11 cellular contexts compared by ENCODE assay signal in the genomic region with DNA sequence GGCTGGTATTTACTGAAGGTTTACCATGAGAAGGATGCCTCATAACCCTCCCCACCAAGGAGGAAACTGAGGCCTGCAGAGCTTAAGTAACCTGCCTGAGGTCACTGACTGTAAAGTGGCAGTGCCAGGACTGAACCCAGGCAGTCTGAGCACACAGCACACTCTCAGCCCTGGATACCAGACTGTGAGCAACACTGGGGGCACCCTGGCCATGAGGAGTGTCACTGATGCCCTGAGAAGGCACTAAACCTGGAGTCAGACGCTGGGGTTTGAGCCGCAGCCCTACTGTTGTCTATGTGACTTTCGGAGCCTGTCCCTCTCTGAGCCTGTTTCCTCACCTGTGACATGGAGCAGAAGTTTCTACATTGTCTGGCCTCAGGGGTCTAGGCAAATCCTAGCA. TPM values are rescaled to one million over a fixed set of nuclear protein-coding genes. Genes with fewer than 3 reads are reported as not detected.
DNase-seq lines count a peak whose midpoint lies in the region; ATAC-seq and TF ChIP-seq lines count a peak whose summit lies in the region.
"Had no signal": no experiment of that assay in that cellular context is flagged by ENCODE, and none has a peak within 500 bp of the region (broad histone marks: within the 10 kb centered on the region; RNA-seq: fewer than 3 reads in every experiment).

No MANE protein-coding gene starts in this region.

- H3K4me1 Mint-ChIP-seq in natural killer cell: peaks cover 75 to 87% of the 10 kb centered on the region in 2 donors

- intact Hi-C loops in body of pancreas (cut with DNase I) (no loop called here), natural killer cell (cut with micrococcal nuclease) (loop anchor here (1.0 kb wide), 1 partner anchor 33 kb away; no protein-coding TSS in a partner anchor)

- H2AFZ ChIP-seq in ACC112 (ENCODE audit: low read length, unreplicated experiment) (no peak overlapping the region), Karpas-422 (ENCODE audit: low read length) (no peak overlapping the region)

- no peak for TF ChIP-seq CTCF in body of pancreas (IDR thresholded peaks at IDR 0.05)
- no peak for TF ChIP-seq CTCF in natural killer cell (IDR thresholded peaks at IDR 0.05)
- no peak for TF ChIP-seq CTCF in BE2C (IDR thresholded peaks at IDR 0.05; ENCODE audit: low read depth, low read length)

- H3K9me3 Mint-ChIP-seq in natural killer cell: no peaks in the 10 kb centered on the region

- peaks cover 28% of the 10 kb centered on the region for H3K36me3 Mint-ChIP-seq in natural killer cell

- 0 out of 2 replicates have a peak, but pooled peaks cover 3% of the 10 kb centered on the region for H4K20me1 ChIP-seq in Karpas-422 (ENCODE audit: insufficient read depth, low read depth, low read length)

- H3K4me2 ChIP-seq in Karpas-422 (ENCODE audit: low read depth, low read length, poor library complexity, severe bottlenecking): no peak overlapping the region

- peaks cover 44% of the 10 kb centered on the region for H3K79me2 ChIP-seq in ACC112 (ENCODE audit: control insufficient read depth, insufficient read depth, low read length, unreplicated experiment)
- no peaks in the 10 kb centered on the region for H3K79me2 ChIP-seq in Karpas-422 (ENCODE audit: low read length)

- H3K9me3 ChIP-seq in body of pancreas: no peaks in the 10 kb centered on the region
- no peaks in the 10 kb centered on the region for H3K9me3 ChIP-seq in BE2C
- no peaks in the 10 kb centered on the region for H3K9me3 ChIP-seq in Karpas-422 (ENCODE audit: low read length)
- H3K9me3 ChIP-seq: adrenal gland had no signal

- H3K27ac ChIP-seq in ACC112 (ENCODE audit: low read depth, low read length) (peak overlapping the region; percentile 83; the same call in 1 of the 2 replicates), body of pancreas (peak overlapping the region; percentile 46 to 76 (median 66)), Karpas-422 (ENCODE audit: low read length) (no peak overlapping the region)

- no peaks in the 10 kb centered on the region for H3K27me3 Mint-ChIP-seq in natural killer cell (ENCODE audit: low read depth in 2 of 2)

- ATAC-seq in body of pancreas: no peak
- ATAC-seq in natural killer cell: peak in 2 of 3 donors; percentile 21 to 47

- H3K4me3 ChIP-seq in ACC112 (ENCODE audit: low read depth, low read length): no peak overlapping the region
- no peak overlapping the region for H3K4me3 ChIP-seq in body of pancreas
- H3K4me3 ChIP-seq in BE2C (ENCODE audit: low read depth, low read length): no peak overlapping the region
- no peak overlapping the region for H3K4me3 ChIP-seq in Karpas-422 (ENCODE audit: low read length)
- H3K4me3 ChIP-seq: adrenal gland had no signal

- peaks cover 16% of the 10 kb centered on the region for H3K36me3 ChIP-seq in ACC112 (ENCODE audit: insufficient read depth, low read length)
- peaks cover 0 to 7% of the 10 kb centered on the region in 2 donors for H3K36me3 ChIP-seq in body of pancreas (replicated peaks in 1 of 2; ENCODE audit: insufficient read depth in 1 of 2, low read depth in 2 of 2)
- H3K36me3 ChIP-seq in BE2C: no peaks in the 10 kb centered on the region
- H3K36me3 ChIP-seq in Karpas-422 (ENCODE audit: insufficient read depth, low read length): no peaks in the 10 kb centered on the region

- peak overlapping the region; percentile 88 for H3K4me3 Mint-ChIP-seq in natural killer cell

- no peak overlapping the region for H3K9ac ChIP-seq in Karpas-422 (ENCODE audit: low read length)

- no peaks in the 10 kb centered on the region for H3K9me2 ChIP-seq in Karpas-422 (replicated peaks; ENCODE audit: insufficient read depth, low read length)

- H3K27me3 ChIP-seq in ACC112 (ENCODE audit: insufficient read depth, low read length) (no peaks in the 10 kb centered on the region), body of pancreas (no peaks in the 10 kb centered on the region), BE2C (no peaks in the 10 kb centered on the region), Karpas-422 (ENCODE audit: low read length) (no peaks in the 10 kb centered on the region)
- H3K27me3 ChIP-seq: adrenal gland had no signal

- WGBS in body of pancreas, 2 donors: 94 to 95% methylated on average over 3 of the region's 3 CpGs

- DNase-seq in body of pancreas: no peak
- DNase-seq in natural killer cell: no peak
- no peak for DNase-seq in BE2C
- no peak for DNase-seq in T-helper 9 cell
- no peak for DNase-seq in Karpas-422
- no peak for DNase-seq in NCI-H69 (lab: John Stamatoyannopoulos, UW)
- DNase-seq: DMS 273 treated with DMSO at 0.1 percent for 48 hours, NCI-H1048 had no signal

- TF ChIP-seq POLR2A in GM19193 (IDR thresholded peaks at IDR 0.05; ENCODE audit: extremely low read depth, insufficient read depth, insufficient read length): peak; percentile 44
- no peak for TF ChIP-seq POLR2A in body of pancreas (IDR thresholded peaks at IDR 0.05)

- H3K4me1 ChIP-seq in ACC112 (ENCODE audit: control insufficient read depth, insufficient read depth, low read length, unreplicated experiment) (peaks cover 30% of the 10 kb centered on the region), body of pancreas (peaks cover 55% of the 10 kb centered on the region), BE2C (peaks cover 10% of the 10 kb centered on the region), Karpas-422 (ENCODE audit: low read length) (no peaks in the 10 kb centered on the region)

- peak overlapping the region; percentile 97 to 98 for H3K27ac Mint-ChIP-seq in natural killer cell

RNA-seq across cellular contexts. Expression of a gene that starts 36.2 kb away (rescaled TPM):
- total RNA-seq in body of pancreas (10 to 100 TPM; 31.3 to 42.3 TPM), natural killer cell (100 to 1,000 TPM; 122 to 143 (median 128) TPM)
- polyA plus RNA-seq in BE2C (2012; ENCODE audit: insufficient read depth, insufficient read length, low read depth): 2.6 TPM
- 4.0 and 6.9 TPM in 2 replicates for total RNA-seq in Karpas-422 (2014; rRNA removed; shearing (Covaris generic); ENCODE audit: low replicate concordance)

RNA-seq across cellular contexts. Expression of a gene that starts 54.5 kb away (rescaled TPM):
- 1 to 10 TPM; 5.6 to 8.6 TPM for total RNA-seq in body of pancreas
- total RNA-seq in natural killer cell: 10 to 100 TPM; 21.9 to 23.2 (median 22.1) TPM
- polyA plus RNA-seq in BE2C (2012; ENCODE audit: insufficient read depth, insufficient read length, low read depth): 11.1 TPM
- 12.2 and 18.4 TPM in 2 replicates for total RNA-seq in Karpas-422 (2014; rRNA removed; shearing (Covaris generic); ENCODE audit: low replicate concordance)
